Comparison of ENCODE assay signal across 1 cellular context in the genomic region with DNA sequence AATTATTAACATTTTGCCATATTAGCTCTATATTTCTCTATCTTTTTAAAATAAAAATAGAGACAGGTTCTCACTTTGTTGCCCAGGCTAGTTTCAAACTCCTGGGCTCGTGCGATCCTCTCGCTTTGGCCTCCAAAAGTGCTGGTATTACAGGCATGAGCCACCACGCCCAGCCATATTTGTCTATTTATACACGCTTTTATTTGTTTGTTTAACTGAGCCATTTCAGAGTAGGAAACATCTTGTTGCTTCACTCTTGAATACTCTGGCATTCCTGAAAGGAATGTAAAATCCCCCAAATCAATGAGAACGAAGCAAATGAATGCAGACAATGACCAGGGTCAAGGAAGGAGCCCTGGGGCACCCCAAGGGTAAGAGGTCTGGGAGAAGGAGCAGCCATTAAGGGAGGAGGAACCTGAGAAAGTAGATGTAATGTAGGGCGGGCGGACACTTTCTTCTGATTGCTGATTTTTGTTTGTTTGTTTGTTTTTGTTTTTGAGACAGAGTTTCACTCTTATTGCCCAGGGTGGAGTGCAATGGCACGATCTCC.
A peak's percentile ranks its signal among the peaks of the same experiment; 100 is the strongest.
TF ChIP-seq lines count a peak whose summit lies in the region.

No MANE protein-coding gene starts in this region.

TF ChIP-seq in HepG2, 621 proteins besides CTCF, POLR2A, EP300 and RAD21:
- TF ChIP-seq RBM39 (IDR thresholded peaks at IDR 0.05; ENCODE audit: low read depth, low read length, poor library complexity, severe bottlenecking) (no peak), CEBPB (IDR thresholded peaks at IDR 0.05; ENCODE audit: borderline replicate concordance, low read depth, low read length) (peak; percentile 42; the same call in 1 of the 2 replicates)
